In the genomic region with DNA sequence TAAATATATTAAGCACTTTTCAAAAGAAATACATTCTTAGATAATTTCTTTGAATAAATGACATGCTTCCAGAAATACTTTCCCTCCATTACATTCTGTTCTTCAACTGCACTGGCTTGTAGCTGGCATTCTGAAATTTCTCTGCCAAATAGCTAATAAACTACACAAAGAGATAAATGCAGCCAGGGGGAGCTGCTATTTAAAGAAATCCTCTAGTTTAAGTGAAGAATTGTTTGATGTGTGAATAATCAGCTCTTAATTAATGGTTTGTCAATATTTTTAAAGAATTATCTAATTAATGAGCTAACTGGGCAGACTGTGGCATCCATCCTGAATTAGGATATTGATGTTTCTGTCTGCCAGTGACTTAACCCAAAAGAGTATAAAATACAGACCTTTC, we compare ENCODE assay signal across 24 cellular contexts. TPM values are rescaled to one million over a fixed set of nuclear protein-coding genes. Genes with fewer than 3 reads are reported as not detected.
DNase-seq lines count a peak whose midpoint lies in the region; ATAC-seq, FAIRE-seq and TF ChIP-seq lines count a peak whose summit lies in the region.
"Had no signal": no experiment of that assay in that cellular context is flagged by ENCODE, and none has a peak within 500 bp of the region (broad histone marks: within the 10 kb centered on the region; RNA-seq: fewer than 3 reads in every experiment).

No MANE protein-coding gene starts in this region.

- H3K27me3 ChIP-seq in PC-3 (ENCODE audit: low read length), result no peaks in the 10 kb centered on the region
- H3K27me3 ChIP-seq in osteoblast (ENCODE audit: insufficient read depth, low read length), result no peaks in the 10 kb centered on the region
- H3K27me3 ChIP-seq: BE2C, right atrium auricular region, upper lobe of left lung had no signal

- no peaks in the 10 kb centered on the region for H3K36me3 ChIP-seq in PC-3 (ENCODE audit: low read depth, low read length)
- no peaks in the 10 kb centered on the region for H3K36me3 ChIP-seq in osteoblast (ENCODE audit: insufficient read depth, low read length)
- H3K36me3 ChIP-seq: BE2C, right atrium auricular region, upper lobe of left lung had no signal

- H3K79me2 ChIP-seq in PC-3 (ENCODE audit: low read length) (peaks cover 93% of the 10 kb centered on the region), osteoblast (ENCODE audit: insufficient read depth, low read length) (peaks cover 96% of the 10 kb centered on the region)

- H4K20me1 ChIP-seq in PC-3 (ENCODE audit: low read length) (peaks cover 37% of the 10 kb centered on the region), osteoblast (ENCODE audit: insufficient read depth, low read length) (peaks cover 60% of the 10 kb centered on the region)

- CTCF ChIA-PET in PC-3 (lab: Charles Lee), result interaction anchor here (0.5 to 0.7 kb wide), 4 partner anchors 9 to 693 kb away, joined by 3 to 5 read pairs (median 4); no protein-coding TSS in a partner anchor

- H2AFZ ChIP-seq in PC-3 (ENCODE audit: low read length) (no peak overlapping the region), osteoblast (ENCODE audit: low read length) (no peak overlapping the region)

- H3K9me2 ChIP-seq in PC-3 (replicated peaks; ENCODE audit: low read length), result no peaks in the 10 kb centered on the region

- no peak overlapping the region for H3K27ac ChIP-seq in PC-3 (ENCODE audit: low read length)
- no peak overlapping the region for H3K27ac ChIP-seq in osteoblast (ENCODE audit: low read depth, low read length)
- H3K27ac ChIP-seq: right atrium auricular region, upper lobe of left lung had no signal

- ATAC-seq in PC-3, result no peak
- no peak for ATAC-seq in HG02870 (IDR thresholded peaks at IDR 0.05; ENCODE audit: unreplicated experiment)
- ATAC-seq: HepG2, WTC11 had no signal

- FAIRE-seq in D721Med (lab: Jason Lieb, UNC), result no peak
- FAIRE-seq: HepG2, islet of Langerhans, RCC 7860 had no signal

- H3K4me1 ChIP-seq in PC-3 (ENCODE audit: insufficient read depth, low read length) (no peaks in the 10 kb centered on the region), osteoblast (ENCODE audit: insufficient read depth, low read length) (peaks cover 16% of the 10 kb centered on the region)
- H3K4me1 ChIP-seq: right atrium auricular region, upper lobe of left lung had no signal

- POLR2A ChIA-PET in PC-3 (lab: Charles Lee; ENCODE audit: unreplicated experiment), result interaction anchor here (0.7 kb wide), 1 partner anchor 1132 kb away, joined by 4 read pairs; no protein-coding TSS in a partner anchor

- H3F3A ChIP-seq in PC-3 (ENCODE audit: low read length, unreplicated experiment), result no peaks in the 10 kb centered on the region

- no TSS peak for BruUV-seq in PC-3 (replicated peaks; lab: Mats Ljungman, UMichigan)

- H3K9me3 ChIP-seq in PC-3 (ENCODE audit: low read length), result no peaks in the 10 kb centered on the region
- no peaks in the 10 kb centered on the region for H3K9me3 ChIP-seq in osteoblast (ENCODE audit: low read depth, low read length)
- H3K9me3 ChIP-seq: BE2C, right atrium auricular region, upper lobe of left lung had no signal

- TF ChIP-seq CTCF in D721Med (IDR thresholded peaks at IDR 0.05; ENCODE audit: insufficient read depth, missing control alignments), result peak; percentile 13
- 0 out of 2 replicates have a peak, but pooled peaks have one; percentile 23 for TF ChIP-seq CTCF in PC-3 (conservative IDR thresholded peaks at IDR 0.05; ENCODE audit: low read depth, low read length)
- peak; percentile 20 for TF ChIP-seq CTCF in epithelial cell of proximal tubule (conservative IDR thresholded peaks at IDR 0.05; ENCODE audit: low read depth, low read length)
- TF ChIP-seq CTCF in osteoblast (IDR thresholded peaks at IDR 0.05; ENCODE audit: extremely low read depth, low read depth, low read length), result peak; percentile 14

- no peak overlapping the region for H3K4me2 ChIP-seq in PC-3 (ENCODE audit: low read length)
- H3K4me2 ChIP-seq in osteoblast (ENCODE audit: insufficient read depth, low read length), result no peak overlapping the region

- H3K4me3 ChIP-seq in PC-3 (ENCODE audit: low read length) (no peak overlapping the region), epithelial cell of proximal tubule (ENCODE audit: low read depth, low read length) (no peak overlapping the region), osteoblast (ENCODE audit: insufficient read depth, low read length) (no peak overlapping the region)
- H3K4me3 ChIP-seq: lung, right atrium auricular region, upper lobe of left lung had no signal

- DNase-seq in D721Med (ENCODE audit: insufficient read length, low spot score), result no peak
- no peak for DNase-seq in PC-3
- DNase-seq in epithelial cell of proximal tubule (ENCODE audit: low read depth), result no peak
- DNase-seq in osteoblast (ENCODE audit: insufficient read length, low spot score, missing footprints), result no peak
- no peak for DNase-seq in NCI-H1930 (lab: John Stamatoyannopoulos, UW)
- no peak for DNase-seq in DMS53 (lab: John Stamatoyannopoulos, UW)
- DNase-seq: activated CD4-positive, alpha-beta T cell treated with anti-CD3 and anti-CD28 coated beads, Interleukin-2, amount 50 U/mL, for 4 hours; activated gamma-delta T cell treated with Interleukin-2 at 50 U/mL for 16 hours; amygdala; Calu3; effector CD4-positive, alpha-beta T cell; HCEC 1CT; hippocampal formation; NCI-H1436 treated with DMSO at 0.1 percent for 48 hours; NCI-H748 treated with DMSO at 0.1 percent for 48 hours; upper lobe of left lung had no signal

- intact Hi-C loops in PC-3 (cut with micrococcal nuclease), result no loop called here

- no peak overlapping the region for H3K9ac ChIP-seq in PC-3 (ENCODE audit: low read length)

RNA-seq across cellular contexts. Expression of a gene that starts 30.7 kb away (rescaled TPM):
- total RNA-seq in PC-3 (2014; rRNA removed) (19.5 and 29.3 TPM in 2 replicates), epithelial cell of proximal tubule (41.5 and 48.5 TPM in 2 replicates), osteoblast (24.2 and 25.7 TPM in 2 replicates)
